ENCODE assay signal across 9 cellular contexts in the genomic region with DNA sequence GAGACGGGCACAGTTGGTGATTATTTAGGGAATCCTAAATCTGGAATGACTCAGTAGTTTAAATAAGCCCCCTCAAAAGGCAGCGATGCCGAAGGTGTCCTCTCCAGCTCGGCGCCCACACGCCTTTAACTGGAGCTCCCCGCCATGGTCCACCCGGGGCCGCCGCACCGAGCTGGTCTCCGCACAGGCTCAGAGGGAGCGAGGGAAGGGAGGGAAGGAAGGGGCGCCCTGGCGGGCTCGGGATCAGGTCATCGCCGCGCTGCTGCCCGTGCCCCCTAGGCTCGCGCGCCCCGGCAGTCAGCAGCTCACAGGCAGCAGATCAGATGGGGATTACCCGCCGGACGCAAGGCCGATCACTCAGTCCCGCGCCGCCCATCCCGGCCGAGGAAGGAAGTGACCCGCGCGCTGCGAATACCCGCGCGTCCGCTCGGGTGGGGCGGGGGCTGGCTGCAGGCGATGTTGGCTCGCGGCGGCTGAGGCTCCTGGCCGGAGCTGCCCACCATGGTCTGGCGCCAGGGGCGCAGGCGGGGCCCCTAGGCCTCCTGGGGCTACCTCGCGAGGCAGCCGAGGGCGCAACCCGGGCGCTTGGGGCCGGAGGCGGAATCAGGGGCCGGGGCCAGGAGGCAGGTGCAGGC.
DNase-seq lines count a peak whose midpoint lies in the region; ATAC-seq and TF ChIP-seq lines count a peak whose summit lies in the region.
"Had no signal": no experiment of that assay in that cellular context is flagged by ENCODE, and none has a peak within 500 bp of the region (broad histone marks: within the 10 kb centered on the region; RNA-seq: fewer than 3 reads in every experiment).

No MANE protein-coding gene starts in this region.

- peaks cover 27% of the 10 kb centered on the region for H3K4me1 ChIP-seq in HUES6 (ENCODE audit: control insufficient read depth, insufficient read depth, low read length)
- peaks cover 13 to 26% (median 21%) of the 10 kb centered on the region in 4 donors for H3K4me1 ChIP-seq in liver (ENCODE audit: control insufficient read depth in 4 of 4, insufficient read depth in 4 of 4, low read length in 3 of 4)
- H3K4me1 ChIP-seq in upper lobe of right lung = no peaks in the 10 kb centered on the region

- H3K4me3 ChIP-seq in HUES6 (ENCODE audit: low read depth, low read length) = peak overlapping the region; percentile 97
- peak overlapping the region in 2 of 3 donors; percentile 50 to 58 for H3K4me3 ChIP-seq in liver (ENCODE audit: low read depth in 1 of 3, low read length in 3 of 3)
- peak overlapping the region; percentile 45 for H3K4me3 ChIP-seq in upper lobe of right lung

- H3K27ac ChIP-seq in HUES6 (ENCODE audit: low read depth, low read length) (peak overlapping the region; percentile 52; the same call in 1 of the 2 replicates), liver (ENCODE audit: low read depth in 1 of 2, low read length in 2 of 2) (no peak overlapping the region), upper lobe of right lung (peak overlapping the region; percentile 51)
- H3K27ac ChIP-seq: 22Rv1 had no signal

- H3K9me3 ChIP-seq in HUES6 (ENCODE audit: control insufficient read depth, insufficient read depth, low read depth, low read length) (no peaks in the 10 kb centered on the region), liver (ENCODE audit: control insufficient read depth in 4 of 4, low read length in 3 of 4) (no peaks in the 10 kb centered on the region), upper lobe of right lung (no peaks in the 10 kb centered on the region)

- peaks cover 66% of the 10 kb centered on the region for H3K27me3 ChIP-seq in HUES6 (ENCODE audit: control insufficient read depth, insufficient read depth, low read length)
- peaks cover 0 to 42% (median 9%) of the 10 kb centered on the region in 4 donors for H3K27me3 ChIP-seq in liver (ENCODE audit: control insufficient read depth in 4 of 4, insufficient read depth in 4 of 4, low read length in 3 of 4)
- peaks cover 34% of the 10 kb centered on the region for H3K27me3 ChIP-seq in upper lobe of right lung

- intact Hi-C loops in upper lobe of right lung (cut with DNase I) = no loop called here

- TF ChIP-seq CTCF in liver (IDR thresholded peaks at IDR 0.05; ENCODE audit: low read depth, low read length, missing input control) (no peak), upper lobe of right lung (IDR thresholded peaks at IDR 0.05) (no peak)

- peak; percentile 58 for DNase-seq in DMS53 (lab: John Stamatoyannopoulos, UW)
- DNase-seq in DMS53 treated with DMSO at 0.1 percent for 48 hours (lab: John Stamatoyannopoulos, UW; ENCODE audit: unreplicated experiment) = no peak
- DNase-seq in cerebellum (ENCODE audit: low spot score) = peak; percentile 53
- peak; percentile 65 for DNase-seq in upper lobe of right lung
- DNase-seq in AML-193 (lab: John Stamatoyannopoulos, UW) = no peak

- H3K9ac ChIP-seq in HUES6 (ENCODE audit: low read length) (peak overlapping the region; percentile 86), liver (ENCODE audit: low read depth in 1 of 2, low read length in 2 of 2) (no peak overlapping the region)

- no peak for TF ChIP-seq RAD21 in liver (IDR thresholded peaks at IDR 0.05)

- 1% methylated on average over 60 of the region's 60 CpGs for WGBS in liver

- no peaks in the 10 kb centered on the region for H3K36me3 ChIP-seq in HUES6 (ENCODE audit: control insufficient read depth, insufficient read depth, low read length)
- no peaks in the 10 kb centered on the region for H3K36me3 ChIP-seq in liver (ENCODE audit: control insufficient read depth in 4 of 4, insufficient read depth in 3 of 4, low read depth in 1 of 4, low read length in 3 of 4)
- no peaks in the 10 kb centered on the region for H3K36me3 ChIP-seq in upper lobe of right lung

- ATAC-seq in upper lobe of right lung = peak; percentile 77
- no peak for ATAC-seq in HG03460 (IDR thresholded peaks at IDR 0.05; ENCODE audit: unreplicated experiment)

TF ChIP-seq in liver, 16 proteins besides CTCF, POLR2A, EP300 and RAD21:
- TF ChIP-seq GABPA (IDR thresholded peaks at IDR 0.05 in 1 of 2, conservative IDR thresholded peaks at IDR 0.05 in 1 of 2) (no peak), HNF4A (conservative IDR thresholded peaks at IDR 0.05) (no peak), FOXA2 (IDR thresholded peaks at IDR 0.05) (no peak), RXRA (IDR thresholded peaks at IDR 0.05) (no peak), SP1 (IDR thresholded peaks at IDR 0.05) (no peak), NR2F2 (IDR thresholded peaks at IDR 0.05) (no peak), FOXA1 (IDR thresholded peaks at IDR 0.05) (no peak), TAF1 (conservative IDR thresholded peaks at IDR 0.05) (no peak)

Comparison
In these comparisons a context has a peak if more than half of its experiments do, and no peak if none do; other contexts are left out.
1. DNase-seq: peak in DMS53 (single experiment), cerebellum (single experiment) and upper lobe of right lung (single experiment); none in DMS53 treated with DMSO at 0.1 percent for 48 hours (single experiment) and AML-193 (0 of 2).
2. H3K27ac ChIP-seq: peak in HUES6 (single experiment) and upper lobe of right lung (single experiment); none in liver (0 of 2).
3. H3K4me3 ChIP-seq: peak in every context shown above with its lines; median percentile 97 in HUES6; 54 in liver; 45 in upper lobe of right lung.